Comparison of ENCODE assay signal across 1 cellular context in the genomic region with DNA sequence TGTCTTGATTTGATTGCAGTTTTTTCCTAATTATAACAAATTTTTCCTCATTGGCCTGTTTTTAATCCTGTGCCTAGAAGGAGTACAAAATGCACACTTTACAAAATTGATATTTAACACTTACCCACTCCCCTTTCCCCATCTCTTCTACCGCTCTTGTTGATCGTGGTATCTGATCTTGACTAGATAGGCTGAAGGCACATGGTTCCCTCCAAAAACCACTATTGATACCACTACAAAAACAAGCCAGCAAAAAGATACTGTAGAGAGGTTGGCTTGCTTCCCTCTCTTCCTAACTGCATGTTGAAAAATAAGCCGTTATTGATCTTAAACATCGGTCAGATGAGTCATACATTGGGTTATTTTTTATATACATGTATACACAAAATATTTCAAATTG.
TF ChIP-seq lines count a peak whose summit lies in the region.

No MANE protein-coding gene starts in this region.

TF ChIP-seq in K562, 482 proteins besides CTCF, POLR2A, EP300 and RAD21 (continued from another document):
- TF ChIP-seq SMARCB1 (IDR thresholded peaks at IDR 0.05; ENCODE audit: insufficient read length, low read depth) (no peak), ZNF3 (CRISPR knock-in tag; IDR thresholded peaks at IDR 0.05) (no peak)
- TF ChIP-seq, protein P1, sequence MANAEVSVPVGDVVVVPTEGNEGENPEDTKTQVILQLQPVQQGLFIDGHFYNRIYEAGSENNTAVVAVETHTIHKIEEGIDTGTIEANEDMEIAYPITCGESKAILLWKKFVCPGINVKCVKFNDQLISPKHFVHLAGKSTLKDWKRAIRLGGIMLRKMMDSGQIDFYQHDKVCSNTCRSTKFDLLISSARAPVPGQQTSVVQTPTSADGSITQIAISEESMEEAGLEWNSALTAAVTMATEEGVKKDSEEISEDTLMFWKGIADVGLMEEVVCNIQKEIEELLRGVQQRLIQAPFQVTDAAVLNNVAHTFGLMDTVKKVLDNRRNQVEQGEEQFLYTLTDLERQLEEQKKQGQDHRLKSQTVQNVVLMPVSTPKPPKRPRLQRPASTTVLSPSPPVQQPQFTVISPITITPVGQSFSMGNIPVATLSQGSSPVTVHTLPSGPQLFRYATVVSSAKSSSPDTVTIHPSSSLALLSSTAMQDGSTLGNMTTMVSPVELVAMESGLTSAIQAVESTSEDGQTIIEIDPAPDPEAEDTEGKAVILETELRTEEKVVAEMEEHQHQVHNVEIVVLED (CRISPR knock-in tag; IDR thresholded peaks at IDR 0.05): no peak
- TF ChIP-seq, protein P2, sequence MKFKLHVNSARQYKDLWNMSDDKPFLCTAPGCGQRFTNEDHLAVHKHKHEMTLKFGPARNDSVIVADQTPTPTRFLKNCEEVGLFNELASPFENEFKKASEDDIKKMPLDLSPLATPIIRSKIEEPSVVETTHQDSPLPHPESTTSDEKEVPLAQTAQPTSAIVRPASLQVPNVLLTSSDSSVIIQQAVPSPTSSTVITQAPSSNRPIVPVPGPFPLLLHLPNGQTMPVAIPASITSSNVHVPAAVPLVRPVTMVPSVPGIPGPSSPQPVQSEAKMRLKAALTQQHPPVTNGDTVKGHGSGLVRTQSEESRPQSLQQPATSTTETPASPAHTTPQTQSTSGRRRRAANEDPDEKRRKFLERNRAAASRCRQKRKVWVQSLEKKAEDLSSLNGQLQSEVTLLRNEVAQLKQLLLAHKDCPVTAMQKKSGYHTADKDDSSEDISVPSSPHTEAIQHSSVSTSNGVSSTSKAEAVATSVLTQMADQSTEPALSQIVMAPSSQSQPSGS (CRISPR knock-in tag; IDR thresholded peaks at IDR 0.05): no peak
